ENCODE assay signal across 1 cellular context in the genomic region with DNA sequence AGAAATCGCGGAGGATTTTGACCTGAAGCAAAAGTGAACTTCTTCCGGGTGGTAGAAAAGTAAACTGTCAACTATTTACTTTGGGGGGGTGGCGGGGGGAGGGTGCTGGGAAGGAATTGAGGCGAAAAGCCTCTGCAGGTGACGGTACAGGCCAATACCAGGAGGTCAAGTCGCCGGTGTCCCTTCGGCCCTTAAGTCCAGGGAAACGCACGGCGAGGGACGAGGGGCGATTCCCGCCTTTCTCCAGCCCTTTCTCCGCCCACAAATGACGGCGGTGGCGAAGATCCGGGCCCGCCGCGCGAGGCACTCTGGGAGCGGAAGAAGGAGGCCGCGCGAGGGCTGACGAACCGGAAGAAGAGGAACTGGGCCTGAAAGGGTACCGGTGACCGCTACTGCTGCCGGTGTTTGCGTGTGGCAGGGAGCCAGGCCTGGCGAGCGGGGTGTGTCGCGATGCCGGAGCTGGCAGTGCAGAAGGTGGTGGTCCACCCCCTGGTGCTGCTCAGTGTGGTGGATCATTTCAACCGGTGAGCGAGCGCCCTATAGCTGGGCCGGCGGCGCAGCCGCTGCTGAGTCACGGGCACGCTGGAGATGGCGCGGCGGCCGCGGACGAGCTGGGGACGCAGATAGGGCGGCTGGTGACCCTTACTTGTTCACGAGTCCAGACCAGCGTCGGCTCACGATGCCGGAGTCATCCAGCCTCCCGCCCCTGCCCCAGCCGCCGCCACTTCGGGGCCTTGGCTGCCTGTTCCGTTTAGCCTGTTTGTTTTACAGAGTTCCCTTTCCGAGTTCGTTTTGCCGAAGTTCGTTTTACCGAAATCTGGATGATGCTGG.
TF ChIP-seq lines count a peak whose summit lies in the region.

Gene PSMD7, plus strand, starts transcription at position 350 of the 831 bp plus-strand sequence. Its CDS starts 101 bp downstream, at position 451.

TF ChIP-seq in HepG2, 621 proteins besides CTCF, POLR2A, EP300 and RAD21 (continued from another document and continues in another):
- TF ChIP-seq, protein P1, sequence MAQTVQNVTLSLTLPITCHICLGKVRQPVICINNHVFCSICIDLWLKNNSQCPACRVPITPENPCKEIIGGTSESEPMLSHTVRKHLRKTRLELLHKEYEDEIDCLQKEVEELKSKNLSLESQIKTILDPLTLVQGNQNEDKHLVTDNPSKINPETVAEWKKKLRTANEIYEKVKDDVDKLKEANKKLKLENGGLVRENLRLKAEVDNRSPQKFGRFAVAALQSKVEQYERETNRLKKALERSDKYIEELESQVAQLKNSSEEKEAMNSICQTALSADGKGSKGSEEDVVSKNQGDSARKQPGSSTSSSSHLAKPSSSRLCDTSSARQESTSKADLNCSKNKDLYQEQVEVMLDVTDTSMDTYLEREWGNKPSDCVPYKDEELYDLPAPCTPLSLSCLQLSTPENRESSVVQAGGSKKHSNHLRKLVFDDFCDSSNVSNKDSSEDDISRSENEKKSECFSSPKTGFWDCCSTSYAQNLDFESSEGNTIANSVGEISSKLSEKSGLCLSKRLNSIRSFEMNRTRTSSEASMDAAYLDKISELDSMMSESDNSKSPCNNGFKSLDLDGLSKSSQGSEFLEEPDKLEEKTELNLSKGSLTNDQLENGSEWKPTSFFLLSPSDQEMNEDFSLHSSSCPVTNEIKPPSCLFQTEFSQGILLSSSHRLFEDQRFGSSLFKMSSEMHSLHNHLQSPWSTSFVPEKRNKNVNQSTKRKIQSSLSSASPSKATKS (CRISPR knock-in tag; IDR thresholded peaks at IDR 0.05): peak; percentile 71; the same call in 1 of the 2 replicates
- peak; percentile 51; the same call in 1 of the 2 replicates for TF ChIP-seq TEF (CRISPR knock-in tag; IDR thresholded peaks at IDR 0.05)
- TF ChIP-seq, protein P2, sequence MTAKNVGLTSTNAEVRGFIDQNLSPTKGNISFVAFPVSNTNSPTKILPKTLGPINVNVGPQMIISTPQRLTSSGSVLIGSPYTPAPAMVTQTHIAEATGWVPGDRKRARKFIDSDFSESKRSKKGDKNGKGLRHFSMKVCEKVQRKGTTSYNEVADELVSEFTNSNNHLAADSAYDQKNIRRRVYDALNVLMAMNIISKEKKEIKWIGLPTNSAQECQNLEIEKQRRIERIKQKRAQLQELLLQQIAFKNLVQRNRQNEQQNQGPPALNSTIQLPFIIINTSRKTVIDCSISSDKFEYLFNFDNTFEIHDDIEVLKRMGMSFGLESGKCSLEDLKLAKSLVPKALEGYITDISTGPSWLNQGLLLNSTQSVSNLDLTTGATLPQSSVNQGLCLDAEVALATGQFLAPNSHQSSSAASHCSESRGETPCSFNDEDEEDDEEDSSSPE (CRISPR knock-in tag; IDR thresholded peaks at IDR 0.05): peak; percentile 99
- 0 out of 2 replicates have a peak, but pooled peaks have one; percentile 69 for TF ChIP-seq MAZ (IDR thresholded peaks at IDR 0.05; ENCODE audit: borderline replicate concordance, low read depth, low read length)
- TF ChIP-seq MAZ (CRISPR knock-in tag; IDR thresholded peaks at IDR 0.05; ENCODE audit: low read depth): peak; percentile 86
- TF ChIP-seq ZNF562 (CRISPR knock-in tag; IDR thresholded peaks at IDR 0.05; ENCODE audit: borderline replicate concordance): peak; percentile 47; the same call in 1 of the 2 replicates
- TF ChIP-seq RFXANK (CRISPR knock-in tag; IDR thresholded peaks at IDR 0.05): peak; percentile 77; the same call in 1 of the 2 replicates
- TF ChIP-seq RXRB (CRISPR knock-in tag; IDR thresholded peaks at IDR 0.05; ENCODE audit: borderline replicate concordance): no peak; the same call in 1 of the 2 replicates
- TF ChIP-seq ATAD3A (CRISPR knock-in tag; IDR thresholded peaks at IDR 0.05): no peak; the same call in 1 of the 2 replicates
- TF ChIP-seq ZNF616 (CRISPR knock-in tag; IDR thresholded peaks at IDR 0.05; ENCODE audit: low read depth): peak; percentile 54
- TF ChIP-seq KLF13 (CRISPR knock-in tag; IDR thresholded peaks at IDR 0.05): 0 out of 2 replicates have a peak, but pooled peaks have one; percentile 81
- peak; percentile 87 for TF ChIP-seq MED8 (CRISPR knock-in tag; IDR thresholded peaks at IDR 0.05; ENCODE audit: insufficient replicate concordance)
- peak; percentile 98 for TF ChIP-seq KDM5B (CRISPR knock-in tag; IDR thresholded peaks at IDR 0.05; ENCODE audit: borderline replicate concordance)
- peak; percentile 67 for TF ChIP-seq HCFC1 (IDR thresholded peaks at IDR 0.05; ENCODE audit: low read depth, low read length)
- no peak for TF ChIP-seq ZNF652 (CRISPR knock-in tag; IDR thresholded peaks at IDR 0.05; ENCODE audit: borderline replicate concordance, low read depth)
- peak; percentile 91 for TF ChIP-seq ZNF781 (CRISPR knock-in tag; IDR thresholded peaks at IDR 0.05; ENCODE audit: borderline replicate concordance, not compliant biosample characterization)
- peak; percentile 91 for TF ChIP-seq NFKBIZ (CRISPR knock-in tag; IDR thresholded peaks at IDR 0.05)
- TF ChIP-seq TBP (CRISPR knock-in tag; IDR thresholded peaks at IDR 0.05): no peak
- peak; percentile 65 for TF ChIP-seq MIXL1 (CRISPR knock-in tag; IDR thresholded peaks at IDR 0.05)
- peak; percentile 95 for TF ChIP-seq THAP11 (CRISPR knock-in tag; IDR thresholded peaks at IDR 0.05)
- peak; percentile 77; the same call in 1 of the 2 replicates for TF ChIP-seq ZNF205 (CRISPR knock-in tag; IDR thresholded peaks at IDR 0.05)
- TF ChIP-seq ZNF850 (CRISPR knock-in tag; conservative IDR thresholded peaks at IDR 0.05): 0 out of 2 replicates have a peak, but pooled peaks have one; percentile 49
- TF ChIP-seq SIX1 (CRISPR knock-in tag; IDR thresholded peaks at IDR 0.05; ENCODE audit: borderline replicate concordance): peak; percentile 62
- TF ChIP-seq, protein P3, sequence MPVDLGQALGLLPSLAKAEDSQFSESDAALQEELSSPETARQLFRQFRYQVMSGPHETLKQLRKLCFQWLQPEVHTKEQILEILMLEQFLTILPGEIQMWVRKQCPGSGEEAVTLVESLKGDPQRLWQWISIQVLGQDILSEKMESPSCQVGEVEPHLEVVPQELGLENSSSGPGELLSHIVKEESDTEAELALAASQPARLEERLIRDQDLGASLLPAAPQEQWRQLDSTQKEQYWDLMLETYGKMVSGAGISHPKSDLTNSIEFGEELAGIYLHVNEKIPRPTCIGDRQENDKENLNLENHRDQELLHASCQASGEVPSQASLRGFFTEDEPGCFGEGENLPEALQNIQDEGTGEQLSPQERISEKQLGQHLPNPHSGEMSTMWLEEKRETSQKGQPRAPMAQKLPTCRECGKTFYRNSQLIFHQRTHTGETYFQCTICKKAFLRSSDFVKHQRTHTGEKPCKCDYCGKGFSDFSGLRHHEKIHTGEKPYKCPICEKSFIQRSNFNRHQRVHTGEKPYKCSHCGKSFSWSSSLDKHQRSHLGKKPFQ (CRISPR knock-in tag; IDR thresholded peaks at IDR 0.05; ENCODE audit: insufficient replicate concordance): peak; percentile 73
- no peak for TF ChIP-seq TCF12 (IDR thresholded peaks at IDR 0.05)
- TF ChIP-seq TCF12 (CRISPR knock-in tag; IDR thresholded peaks at IDR 0.05): 0 out of 2 replicates have a peak, but pooled peaks have one; percentile 77
- peak; percentile 56 for TF ChIP-seq ZNF101 (CRISPR knock-in tag; IDR thresholded peaks at IDR 0.05; ENCODE audit: borderline replicate concordance, low read depth)
- peak; percentile 86 for TF ChIP-seq THAP9 (CRISPR knock-in tag; IDR thresholded peaks at IDR 0.05; ENCODE audit: borderline replicate concordance)
- TF ChIP-seq ZBTB38 (CRISPR knock-in tag; IDR thresholded peaks at IDR 0.05): peak; percentile 72
- TF ChIP-seq POLR2AphosphoS2 (IDR thresholded peaks at IDR 0.05; ENCODE audit: low read depth, low read length): peak; percentile 84; the same call in 1 of the 2 replicates
- no peak for TF ChIP-seq RORA (CRISPR knock-in tag; IDR thresholded peaks at IDR 0.05)
- peak; percentile 76; the same call in 1 of the 2 replicates for TF ChIP-seq PAX8 (CRISPR knock-in tag; IDR thresholded peaks at IDR 0.05; ENCODE audit: borderline replicate concordance)
- peak; percentile 96; the same call in 1 of the 2 replicates for TF ChIP-seq ZNF558 (CRISPR knock-in tag; IDR thresholded peaks at IDR 0.05; ENCODE audit: borderline replicate concordance)
- TF ChIP-seq MTF1 (CRISPR knock-in tag; IDR thresholded peaks at IDR 0.05): 0 out of 2 replicates have a peak, but pooled peaks have one; percentile 17
- peak; percentile 89; the same call in 1 of the 2 replicates for TF ChIP-seq DNMT3B (CRISPR knock-in tag; conservative IDR thresholded peaks at IDR 0.05)
- TF ChIP-seq ZNF776 (CRISPR knock-in tag; IDR thresholded peaks at IDR 0.05): peak; percentile 76
- TF ChIP-seq RBM22 (optimal IDR thresholded peaks at IDR 0.05; ENCODE audit: low read length): no peak
- TF ChIP-seq MYPOP (CRISPR knock-in tag; IDR thresholded peaks at IDR 0.05): peak; percentile 83; the same call in 1 of the 2 replicates
- TF ChIP-seq ZFP62 (CRISPR knock-in tag; IDR thresholded peaks at IDR 0.05): no peak
- no peak for TF ChIP-seq ZSCAN12 (CRISPR knock-in tag; IDR thresholded peaks at IDR 0.05)
- peak; percentile 87; the same call in 1 of the 2 replicates for TF ChIP-seq ZBTB4 (CRISPR knock-in tag; IDR thresholded peaks at IDR 0.05; ENCODE audit: borderline replicate concordance)
- 0 out of 2 replicates have a peak, but pooled peaks have one; percentile 67 for TF ChIP-seq HINFP (CRISPR knock-in tag; IDR thresholded peaks at IDR 0.05; ENCODE audit: low read depth)
- TF ChIP-seq PHF21A (CRISPR knock-in tag; IDR thresholded peaks at IDR 0.05): peak; percentile 78; the same call in 1 of the 2 replicates
- peak; percentile 57; the same call in 1 of the 2 replicates for TF ChIP-seq ZNF780A (CRISPR knock-in tag; IDR thresholded peaks at IDR 0.05)
- peak; percentile 43; the same call in 1 of the 2 replicates for TF ChIP-seq MYNN (CRISPR knock-in tag; IDR thresholded peaks at IDR 0.05; ENCODE audit: low read depth)
- TF ChIP-seq ONECUT2 (CRISPR knock-in tag; IDR thresholded peaks at IDR 0.05): peak; percentile 60
- TF ChIP-seq ZNF747 (CRISPR knock-in tag; IDR thresholded peaks at IDR 0.05; ENCODE audit: borderline replicate concordance): peak; percentile 57
- TF ChIP-seq CREM (IDR thresholded peaks at IDR 0.05): peak; percentile 89
- TF ChIP-seq CREM (CRISPR knock-in tag; IDR thresholded peaks at IDR 0.05): no peak; the same call in 1 of the 2 replicates
- TF ChIP-seq WIZ (CRISPR knock-in tag; IDR thresholded peaks at IDR 0.05): peak; percentile 92
